3 cellular contexts compared by ENCODE assay signal in genomic region chr7:113986216-113986615, GRCh38.
TF ChIP-seq lines count a peak whose summit lies in the region.

No MANE protein-coding gene starts in this region.

TF ChIP-seq in HepG2, 621 proteins besides CTCF, POLR2A, EP300 and RAD21 (continued from another document):
- TF ChIP-seq, protein P1, sequence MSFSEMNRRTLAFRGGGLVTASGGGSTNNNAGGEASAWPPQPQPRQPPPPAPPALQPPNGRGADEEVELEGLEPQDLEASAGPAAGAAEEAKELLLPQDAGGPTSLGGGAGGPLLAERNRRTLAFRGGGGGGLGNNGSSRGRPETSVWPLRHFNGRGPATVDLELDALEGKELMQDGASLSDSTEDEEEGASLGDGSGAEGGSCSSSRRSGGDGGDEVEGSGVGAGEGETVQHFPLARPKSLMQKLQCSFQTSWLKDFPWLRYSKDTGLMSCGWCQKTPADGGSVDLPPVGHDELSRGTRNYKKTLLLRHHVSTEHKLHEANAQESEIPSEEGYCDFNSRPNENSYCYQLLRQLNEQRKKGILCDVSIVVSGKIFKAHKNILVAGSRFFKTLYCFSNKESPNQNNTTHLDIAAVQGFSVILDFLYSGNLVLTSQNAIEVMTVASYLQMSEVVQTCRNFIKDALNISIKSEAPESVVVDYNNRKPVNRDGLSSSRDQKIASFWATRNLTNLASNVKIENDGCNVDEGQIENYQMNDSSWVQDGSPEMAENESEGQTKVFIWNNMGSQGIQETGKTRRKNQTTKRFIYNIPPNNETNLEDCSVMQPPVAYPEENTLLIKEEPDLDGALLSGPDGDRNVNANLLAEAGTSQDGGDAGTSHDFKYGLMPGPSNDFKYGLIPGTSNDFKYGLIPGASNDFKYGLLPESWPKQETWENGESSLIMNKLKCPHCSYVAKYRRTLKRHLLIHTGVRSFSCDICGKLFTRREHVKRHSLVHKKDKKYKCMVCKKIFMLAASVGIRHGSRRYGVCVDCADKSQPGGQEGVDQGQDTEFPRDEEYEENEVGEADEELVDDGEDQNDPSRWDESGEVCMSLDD (CRISPR knock-in tag; IDR thresholded peaks at IDR 0.05; ENCODE audit: borderline replicate concordance) = no peak

TF ChIP-seq in HEK293, 187 proteins besides CTCF, POLR2A, EP300 and RAD21 (continued from another document):
- TF ChIP-seq ZNF341 (tag by site-specific recombination; IDR thresholded peaks at IDR 0.05; ENCODE audit: low read depth) (no peak), ZNF513 (tag by site-specific recombination; IDR thresholded peaks at IDR 0.05) (peak; percentile 86)

TF ChIP-seq in neural cell, 6 proteins besides CTCF, POLR2A, EP300 and RAD21 (continued from another document):
- TF ChIP-seq POLR2AphosphoS5 (IDR thresholded peaks at IDR 0.05) (no peak), MXI1 (conservative IDR thresholded peaks at IDR 0.05; ENCODE audit: poor library complexity, severe bottlenecking) (no peak), REST (IDR thresholded peaks at IDR 0.05; ENCODE audit: borderline replicate concordance) (no peak)
